ENCODE assay signal across 33 cellular contexts in genomic region chr19:3121821-3122511, GRCh38. TPM values are rescaled to one million over a fixed set of nuclear protein-coding genes. Genes with fewer than 3 reads are reported as not detected.
"Had no signal": no experiment of that assay in that cellular context is flagged by ENCODE, and none has a peak within 500 bp of the region (broad histone marks: within the 10 kb centered on the region; RNA-seq: fewer than 3 reads in every experiment).

No MANE protein-coding gene starts in this region.

- ATAC-seq: activated CD8-positive, alpha-beta memory T cell treated with anti-CD3 and anti-CD28 coated beads, Interleukin-2, amount 10 ng/mL, durations not matched to agents 7 days and 5 days; activated T-helper 17 cell treated with anti-CD3 and anti-CD28 coated beads, Interleukin-2, amount 50 U/mL, for 72 hours; Panc1; SK-N-SH treated with all-trans-retinoic acid at 6 μM for 48 hours; WTC11 had no signal

- H3K27me3 ChIP-seq: brain microvascular endothelial cell, cardiac muscle cell, MG63, SJSA1 had no signal

- DNase-seq: activated CD4-positive, alpha-beta T cell treated with anti-CD3 and anti-CD28 coated beads for 1 hour; activated CD4-positive, alpha-beta T cell treated with anti-CD3 and anti-CD28 coated beads, Interleukin-2, amount 10 ng/mL, durations not matched to agents 24 days and 14 days; activated CD4-positive, alpha-beta T cell treated with anti-CD3 and anti-CD28 coated beads, Interleukin-2, amount 50 U/mL, for 48 hours; activated CD8-positive, alpha-beta memory T cell treated with anti-CD3 and anti-CD28 coated beads, Interleukin-2, amount 10 ng/mL, durations not matched to agents 7 days and 5 days; activated gamma-delta T cell; activated naive CD4-positive, alpha-beta T cell treated with anti-CD3 and anti-CD28 coated beads, Interleukin-2, amount 10 ng/mL, durations not matched to agents 7 days and 5 days; activated naive CD8-positive, alpha-beta T cell treated with anti-CD3 and anti-CD28 coated beads for 36 hours; activated T-cell treated with anti-CD3 and anti-CD28 coated beads, Interleukin-2, amount 50 U/mL, for 48 hours; brain microvascular endothelial cell; MG63; MV-4-11; NCI-H1092 treated with DMSO at 0.1 percent for 48 hours; NCI-H1417 treated with DMSO at 0.1 percent for 48 hours; NCI-H1694; NCI-H2029; NCI-H2107; NCI-H2171 treated with DMSO at 0.1 percent for 48 hours; NCI-H226; NCI-H510A; NCI-H526 treated with DMSO at 0.1 percent for 48 hours; NCI-H82; NK-92 treated with Interleukin-12 subunit alpha and Interleukin-12 subunit beta, amount 100 ng/mL, for 24 hours; OCI-M1; RPMI8226; SHP77; T-helper 9 cell had no signal

- H3K36me3 ChIP-seq: MG63 had no signal

- H3K36me3 Mint-ChIP-seq: activated CD8-positive, alpha-beta memory T cell treated with anti-CD3 and anti-CD28 coated beads, Interleukin-2, amount 10 ng/mL, durations not matched to agents 7 days and 5 days; activated naive CD4-positive, alpha-beta T cell treated with anti-CD3 and anti-CD28 coated beads, Interleukin-2, amount 10 ng/mL, durations not matched to agents 7 days and 5 days; activated naive CD8-positive, alpha-beta T cell treated with anti-CD3 and anti-CD28 coated beads for 36 hours; WTC11 had no signal

- H3K9me3 ChIP-seq: MG63, SJSA1 had no signal

- H3K4me1 Mint-ChIP-seq: activated T-helper 17 cell treated with anti-CD3 and anti-CD28 coated beads, Interleukin-2, amount 50 U/mL, for 72 hours; WTC11 had no signal

- H3K27ac ChIP-seq: brain microvascular endothelial cell, cardiac muscle cell, SJSA1 had no signal

- H3K4me1 ChIP-seq: SJSA1 had no signal

- H3K27me3 Mint-ChIP-seq: activated CD8-positive, alpha-beta memory T cell treated with anti-CD3 and anti-CD28 coated beads, Interleukin-2, amount 10 ng/mL, durations not matched to agents 7 days and 5 days; activated T-helper 17 cell treated with anti-CD3 and anti-CD28 coated beads, Interleukin-2, amount 50 U/mL, for 72 hours had no signal

- H3K9me3 Mint-ChIP-seq: activated CD4-positive, alpha-beta T cell treated with anti-CD3 and anti-CD28 coated beads, Interleukin-2, amount 10 ng/mL, durations not matched to agents 24 days and 14 days; activated naive CD4-positive, alpha-beta T cell treated with anti-CD3 and anti-CD28 coated beads, Interleukin-2, amount 10 ng/mL, durations not matched to agents 7 days and 5 days; activated naive CD8-positive, alpha-beta T cell treated with anti-CD3 and anti-CD28 coated beads for 36 hours; activated T-helper 17 cell treated with anti-CD3 and anti-CD28 coated beads, Interleukin-2, amount 50 U/mL, for 72 hours; T-helper 1 cell treated with Interleukin-12 subunit alpha and Interleukin-12 subunit beta and Interleukin-4 antibody, amounts not matched to agents 30 μg/mL and 1 μg/mL, for 36 hours; WTC11 had no signal

- H3K4me3 Mint-ChIP-seq: activated CD4-positive, alpha-beta T cell treated with anti-CD3 and anti-CD28 coated beads, Interleukin-2, amount 10 ng/mL, durations not matched to agents 24 days and 14 days; activated CD8-positive, alpha-beta memory T cell treated with anti-CD3 and anti-CD28 coated beads, Interleukin-2, amount 10 ng/mL, durations not matched to agents 7 days and 5 days; activated naive CD4-positive, alpha-beta T cell treated with anti-CD3 and anti-CD28 coated beads, Interleukin-2, amount 10 ng/mL, durations not matched to agents 7 days and 5 days; activated naive CD8-positive, alpha-beta T cell treated with anti-CD3 and anti-CD28 coated beads for 36 hours; activated T-helper 17 cell treated with anti-CD3 and anti-CD28 coated beads, Interleukin-2, amount 50 U/mL, for 72 hours; T-helper 1 cell treated with Interleukin-12 subunit alpha and Interleukin-12 subunit beta and Interleukin-4 antibody, amounts not matched to agents 30 μg/mL and 1 μg/mL, for 36 hours; WTC11 had no signal

- H3K27ac Mint-ChIP-seq: activated CD4-positive, alpha-beta T cell treated with anti-CD3 and anti-CD28 coated beads, Interleukin-2, amount 10 ng/mL, durations not matched to agents 24 days and 14 days; activated CD8-positive, alpha-beta memory T cell treated with anti-CD3 and anti-CD28 coated beads, Interleukin-2, amount 10 ng/mL, durations not matched to agents 7 days and 5 days; activated naive CD4-positive, alpha-beta T cell treated with anti-CD3 and anti-CD28 coated beads, Interleukin-2, amount 10 ng/mL, durations not matched to agents 7 days and 5 days; activated naive CD8-positive, alpha-beta T cell treated with anti-CD3 and anti-CD28 coated beads for 36 hours; activated T-helper 17 cell treated with anti-CD3 and anti-CD28 coated beads, Interleukin-2, amount 50 U/mL, for 72 hours; T-helper 1 cell treated with Interleukin-12 subunit alpha and Interleukin-12 subunit beta and Interleukin-4 antibody, amounts not matched to agents 30 μg/mL and 1 μg/mL, for 36 hours; WTC11 had no signal

- H3K4me3 ChIP-seq: cardiac muscle cell, MG63, SJSA1 had no signal

RNA-seq across cellular contexts. Expression of gene GNA15, which starts 13.9 kb away (rescaled TPM):
- polyA plus RNA-seq: cardiac muscle cell had no signal

RNA-seq across cellular contexts. Expression of gene S1PR4, which starts 56.6 kb away (rescaled TPM):
- total RNA-seq: cardiac muscle cell, SJSA1 had no signal
- polyA plus RNA-seq: cardiac muscle cell had no signal
